9 cellular contexts compared by ENCODE assay signal in the genomic region with DNA sequence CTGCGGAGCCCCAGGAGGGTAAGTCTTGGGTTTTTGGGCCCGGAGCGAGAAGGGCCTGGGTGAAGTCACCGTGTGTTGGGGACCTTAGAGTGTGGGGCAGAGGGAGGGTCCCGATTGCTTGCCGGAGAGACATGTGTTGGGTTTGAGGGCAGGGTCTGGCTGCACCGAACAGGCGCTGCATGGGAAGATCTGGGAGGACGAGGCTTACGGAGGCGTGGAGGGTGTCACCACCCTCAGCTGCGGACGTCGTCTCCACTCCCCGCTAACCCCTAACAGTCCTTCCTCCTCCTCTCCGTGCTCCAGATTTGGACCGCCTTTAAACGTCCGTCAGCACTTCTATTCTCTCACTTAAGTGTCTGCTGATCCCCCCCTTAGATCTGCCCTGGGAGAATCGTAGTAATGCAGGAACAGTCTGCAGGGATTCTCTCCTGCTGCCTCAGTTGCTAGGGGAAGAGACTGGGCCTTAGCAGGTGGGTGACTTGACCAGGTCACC. TPM values are rescaled to one million over a fixed set of nuclear protein-coding genes. Genes with fewer than 3 reads are reported as not detected.
DNase-seq lines count a peak whose midpoint lies in the region; FAIRE-seq and TF ChIP-seq lines count a peak whose summit lies in the region.
"Not testable (repeated sequence)": the region's sequence is repeated elsewhere in the genome, so short reads cannot be mapped to it uniquely, and the experiment has no call there.
"Had no signal": no experiment of that assay in that cellular context is flagged by ENCODE, and none has a peak within 500 bp of the region (broad histone marks: within the 10 kb centered on the region; RNA-seq: fewer than 3 reads in every experiment).

No MANE protein-coding gene starts in this region.

- H2BK12ac ChIP-seq in H9 (ENCODE audit: insufficient read length, low read depth, low read length); H1 (ENCODE audit: low read depth, low read length): not testable (repeated sequence)

- TF ChIP-seq RAD21 in H1 (IDR thresholded peaks at IDR 0.05 in 1 of 2, conservative IDR thresholded peaks at IDR 0.05 in 1 of 2; ENCODE audit: low read depth in 2 of 2, low read length in 2 of 2), result not testable (repeated sequence)

- not testable (repeated sequence) for FAIRE-seq in H1 (lab: Jason Lieb, UNC)

- not testable (repeated sequence) for H4K8ac ChIP-seq in H9 (replicated peaks; ENCODE audit: insufficient read length, low read depth, low read length); H1 (ENCODE audit: extremely low read depth, insufficient read depth, low read length)

- H3K9ac ChIP-seq in H9 (ENCODE audit: extremely low read depth, insufficient read length, low read length), result not testable (repeated sequence)
- H3K9ac ChIP-seq in H1 (replicated peaks in 1 of 4; ENCODE audit: extremely low read depth in 1 of 4, low read depth in 3 of 4, low read length in 3 of 4) (peak overlapping the region in 2 of 4 experiments; percentile 8 to 32; a peak in 4 of 7 replicates), iPS-20b (ENCODE audit: low read depth, low read length) (peak overlapping the region; percentile 72; the same call in 1 of the 2 replicates)

- WGBS in H9 (ENCODE audit: extremely low coverage, insufficient read length, low lambda C conversion rate), result no CpG with 5 or more reads among the region's 20 CpGs
- 2% methylated on average over 16 of the region's 20 CpGs; no CpG with 5 or more reads in 1 of the 2 experiments for WGBS in H1 (ENCODE audit: extremely low coverage in 1 of 2, insufficient coverage in 1 of 2, insufficient read length in 1 of 2, insufficient replicate concordance in 2 of 2, low coverage in 1 of 2, low lambda C conversion rate in 2 of 2, missing lambda C conversion rate in 1 of 2), 2 experiments

- not testable (repeated sequence) for H4K20me1 ChIP-seq in H9 (ENCODE audit: control insufficient read depth, insufficient read depth, insufficient read length); H1 (replicated peaks in 1 of 2; ENCODE audit: control insufficient read depth in 1 of 2, insufficient read depth in 2 of 2, low read length in 2 of 2)

- not testable (repeated sequence) for H2AK5ac ChIP-seq in H9 (ENCODE audit: insufficient read length, low read length); H1 (ENCODE audit: low read depth, low read length)

- not testable (repeated sequence) for H4K5ac ChIP-seq in H9 (ENCODE audit: insufficient read length, low read depth, low read length); H1 (ENCODE audit: insufficient read length, low read depth, low read length)

- not testable (repeated sequence) for H3K4me1 Mint-ChIP-seq in H9
- peaks cover 25% of the 10 kb centered on the region for H3K4me1 Mint-ChIP-seq in activated naive CD4-positive, alpha-beta T cell treated with anti-CD3 and anti-CD28 coated beads for 36 hours (ENCODE audit: low read depth)
- peaks cover 11% of the 10 kb centered on the region for H3K4me1 Mint-ChIP-seq in neural crest cell

- TF ChIP-seq POLR2A in H1 (IDR thresholded peaks at IDR 0.05; ENCODE audit: control extremely low read depth in 1 of 2, low read depth in 2 of 2, low read length in 2 of 2), result not testable (repeated sequence)

- not testable (repeated sequence) for H2BK15ac ChIP-seq in H9 (ENCODE audit: low read depth, low read length); H1 (ENCODE audit: low read length)

- not testable (repeated sequence) for H3T11ph ChIP-seq in H9 (ENCODE audit: low read length)

- H3K4me2 ChIP-seq in H9 (ENCODE audit: insufficient read depth, insufficient read length, low read length) (peak overlapping the region; percentile 60), H1 (ENCODE audit: insufficient read depth in 1 of 2, low read depth in 2 of 2, low read length in 2 of 2) (peak overlapping the region; percentile 56 to 59)

- TF ChIP-seq EP300 in H1 (IDR thresholded peaks at IDR 0.05; ENCODE audit: borderline replicate concordance in 1 of 2, low read depth in 2 of 2, low read length in 2 of 2), result not testable (repeated sequence)

- H3K36me3 Mint-ChIP-seq in H9 (ENCODE audit: insufficient read depth in 1 of 3, low read depth in 3 of 3), result peaks cover 15 to 23% (median 23%) of the 10 kb centered on the region in 3 experiments; a peak in 6 of 7 replicates
- not testable (repeated sequence) for H3K36me3 Mint-ChIP-seq in activated naive CD4-positive, alpha-beta T cell treated with anti-CD3 and anti-CD28 coated beads for 36 hours (ENCODE audit: low read depth); neural crest cell (ENCODE audit: low read depth)

- not testable (repeated sequence) for H3K27me3 ChIP-seq in ACC112 (ENCODE audit: insufficient read depth, low read length); H9 (ENCODE audit: insufficient read depth, low read length); SJSA1 (replicated peaks); H1 (replicated peaks in 1 of 4; ENCODE audit: control insufficient read depth in 3 of 4, extremely low read depth in 1 of 4, insufficient read depth in 3 of 4, low read length in 3 of 4); iPS-20b (ENCODE audit: insufficient read depth, low read length)

- H2BK5ac ChIP-seq in H9 (ENCODE audit: insufficient read length, low read length); H1 (ENCODE audit: low read depth, low read length): not testable (repeated sequence)

- peaks cover 11% of the 10 kb centered on the region for H3K79me2 ChIP-seq in ACC112 (ENCODE audit: control insufficient read depth, insufficient read depth, low read length, unreplicated experiment)
- H3K79me2 ChIP-seq in H9 (ENCODE audit: insufficient read depth, low read length); H1 (ENCODE audit: control insufficient read depth in 1 of 2, insufficient read depth in 2 of 2, low read length in 2 of 2): not testable (repeated sequence)

- H3K4me3 ChIP-seq in ACC112 (ENCODE audit: low read depth, low read length) (peak overlapping the region; percentile 93), SJSA1 (peak overlapping the region; percentile 47), H1 (ENCODE audit: extremely low read depth in 1 of 4, insufficient read depth in 2 of 4, low read depth in 3 of 4, low read length in 4 of 4) (peak overlapping the region; percentile 49 to 77 (median 58)), iPS-20b (ENCODE audit: low read length) (peak overlapping the region; percentile 70)

- not testable (repeated sequence) for H3K9me3 ChIP-seq in H9 (ENCODE audit: control insufficient read depth, low read depth, low read length); SJSA1 (replicated peaks); H1 (ENCODE audit: insufficient read depth in 2 of 2, low read depth in 1 of 2, low read length in 1 of 2); iPS-20b (ENCODE audit: insufficient read depth, low read depth, low read length)

- not testable (repeated sequence) for H3K4me1 ChIP-seq in ACC112 (ENCODE audit: control insufficient read depth, insufficient read depth, low read length, unreplicated experiment); H9 (ENCODE audit: insufficient read depth, low read length); SJSA1 (replicated peaks); H1 (replicated peaks in 1 of 4; ENCODE audit: control insufficient read depth in 3 of 4, insufficient read depth in 4 of 4, low read length in 3 of 4); iPS-20b (ENCODE audit: insufficient read depth, low read length)

- not testable (repeated sequence) for H2AFZ ChIP-seq in ACC112 (ENCODE audit: low read length, unreplicated experiment); H9 (ENCODE audit: low read length); H1 (ENCODE audit: low read length)

- H2BK20ac ChIP-seq in H9 (ENCODE audit: low read depth, low read length, poor library complexity, severe bottlenecking); H1 (ENCODE audit: low read length): not testable (repeated sequence)

- peak overlapping the region; percentile 80; the same call in 1 of the 2 replicates for H3K27ac ChIP-seq in ACC112 (ENCODE audit: low read depth, low read length)
- not testable (repeated sequence) for H3K27ac ChIP-seq in H9 (ENCODE audit: insufficient read length, low read depth, low read length); SJSA1; H1 (ENCODE audit: low read depth, low read length); iPS-20b (ENCODE audit: low read length)

- H3K18ac ChIP-seq in H9 (ENCODE audit: insufficient read length, low read depth, low read length); H1 (ENCODE audit: extremely low read depth, low read length): not testable (repeated sequence)

- peak overlapping the region in 1 of 3 experiments; percentile 85; a peak in 2 of 7 replicates for H3K27ac Mint-ChIP-seq in H9
- peak overlapping the region; percentile 66 for H3K27ac Mint-ChIP-seq in activated naive CD4-positive, alpha-beta T cell treated with anti-CD3 and anti-CD28 coated beads for 36 hours
- peak overlapping the region; percentile 89 for H3K27ac Mint-ChIP-seq in neural crest cell (ENCODE audit: unreplicated experiment)

- H3K4me3 Mint-ChIP-seq in H9, result peak overlapping the region; percentile 90 to 95
- H3K4me3 Mint-ChIP-seq in activated naive CD4-positive, alpha-beta T cell treated with anti-CD3 and anti-CD28 coated beads for 36 hours, result peak overlapping the region; percentile 93
- H3K4me3 Mint-ChIP-seq in neural crest cell, result peak overlapping the region; percentile 96

- not testable (repeated sequence) for H3K36me3 ChIP-seq in ACC112 (ENCODE audit: insufficient read depth, low read length); SJSA1; H1 (ENCODE audit: control insufficient read depth in 2 of 4, insufficient read depth in 4 of 4, low read length in 3 of 4); iPS-20b (ENCODE audit: insufficient read depth, low read depth, low read length)

- TF ChIP-seq CTCF in H9 (conservative IDR thresholded peaks at IDR 0.05); H1 (IDR thresholded peaks at IDR 0.05; ENCODE audit: control extremely low read depth in 1 of 3, insufficient read depth in 1 of 3, low read depth in 1 of 3, low read length in 3 of 3); neural crest cell (conservative IDR thresholded peaks at IDR 0.05): not testable (repeated sequence)

- not testable (repeated sequence) for H2BK120ac ChIP-seq in H9 (ENCODE audit: low read depth, low read length, poor library complexity, severe bottlenecking); H1 (replicated peaks; ENCODE audit: low read depth, low read length)

- H3K23me2 ChIP-seq in H9 (ENCODE audit: insufficient read length, low read depth, low read length, poor library complexity, severe bottlenecking); H1 (ENCODE audit: low read depth, low read length): not testable (repeated sequence)

- H3K4ac ChIP-seq in H9 (ENCODE audit: low read depth, low read length); H1 (replicated peaks; ENCODE audit: insufficient read length, low read depth, low read length): not testable (repeated sequence)

- not testable (repeated sequence) for H3K56ac ChIP-seq in H9 (ENCODE audit: insufficient read length, low read depth, low read length); H1 (replicated peaks; ENCODE audit: insufficient read length, low read depth, low read length)

- not testable (repeated sequence) for H3K14ac ChIP-seq in H9 (ENCODE audit: insufficient read depth, low read length); H1 (ENCODE audit: insufficient read length)

- intact Hi-C loops in activated naive CD4-positive, alpha-beta T cell treated with anti-CD3 and anti-CD28 coated beads for 36 hours (cut with micrococcal nuclease), result loop anchor here (5.0 to 10.0 kb wide), 3 partner anchors 68 to 550 kb away; partner anchors contain the start of genes ALKBH4, CUX1, LRWD1 and ORAI2

- H3K79me1 ChIP-seq in H9 (ENCODE audit: insufficient read depth, low read depth, low read length, poor library complexity, severe bottlenecking); H1 (ENCODE audit: low read depth, low read length): not testable (repeated sequence)

- not testable (repeated sequence) for H3K23ac ChIP-seq in H9 (ENCODE audit: insufficient read length, low read depth, low read length); H1 (ENCODE audit: insufficient read length)

- H3K27me3 Mint-ChIP-seq in H9 (ENCODE audit: low read depth); activated naive CD4-positive, alpha-beta T cell treated with anti-CD3 and anti-CD28 coated beads for 36 hours (ENCODE audit: low read depth); neural crest cell (ENCODE audit: low read depth): not testable (repeated sequence)

- H3K9me3 Mint-ChIP-seq in H9; activated naive CD4-positive, alpha-beta T cell treated with anti-CD3 and anti-CD28 coated beads for 36 hours; neural crest cell: not testable (repeated sequence)

- CTCF ChIA-PET in activated naive CD4-positive, alpha-beta T cell treated with anti-CD3 and anti-CD28 coated beads for 36 hours (lab: Charles Lee), result interaction anchor here (1.6 kb wide), 1 partner anchor 77 kb away, joined by 4 read pairs; no protein-coding TSS in a partner anchor
- CTCF ChIA-PET in H1 (lab: Charles Lee; ENCODE audit: partially characterized antibody), result not testable (repeated sequence)

- H4K91ac ChIP-seq in H9 (ENCODE audit: insufficient read length, low read depth, low read length); H1 (replicated peaks; ENCODE audit: insufficient read length, low read length): not testable (repeated sequence)

- not testable (repeated sequence) for DNase-seq in H9; SJSA1 (ENCODE audit: low read depth in 1 of 2, low spot score in 2 of 2); H1 (ENCODE audit: low read depth in 1 of 2, low spot score in 2 of 2); neural crest cell (ENCODE audit: low read depth, low spot score)
- DNase-seq in activated naive CD4-positive, alpha-beta T cell treated with anti-CD3 and anti-CD28 coated beads for 36 hours, result peak; percentile 8
- DNase-seq in stimulated activated CD8-positive, alpha-beta memory T cell treated with anti-CD3 and anti-CD28 coated beads, Interleukin-15, amount 100 ng/mL, for 24 hours (ENCODE audit: low read depth), result peak; percentile 1

- POLR2A ChIA-PET in H1 (lab: Charles Lee; ENCODE audit: partially characterized antibody), result interaction anchor here (1.0 kb wide), 1 partner anchor 22 kb away, joined by 3 read pairs; no protein-coding TSS in a partner anchor

RNA-seq across cellular contexts. Expression of gene SPDYE6, which starts 8.2 kb away (rescaled TPM):
- total RNA-seq in H9 (2021), result not detected in 2 replicates
- total RNA-seq in SJSA1 (2014; rRNA removed; shearing (Covaris generic)), result not detected in 2 replicates
- not detected for total RNA-seq in activated naive CD4-positive, alpha-beta T cell treated with anti-CD3 and anti-CD28 coated beads for 36 hours
- not detected in 2 replicates for total RNA-seq in H1 (2021; fragmentation: NEBNext Ultra II Directional; extraction: Animal tissue kit (Norgen Biotek cat#: 25700))
- polyA plus RNA-seq in H1 (2011; rRNA removed), result not detected in 2 replicates
- polyA plus RNA-seq in H1 (2011; cell fraction: cytosol; rRNA removed), result not detected
- not detected for polyA plus RNA-seq in H1 (2011; cell fraction: nucleus; rRNA removed)
- 2.5 to 3.1 TPM (median 2.7 TPM) in 4 replicates for polyA plus RNA-seq in H1 (2012, experiment 1 of 2)
- 0.63 TPM for polyA plus RNA-seq in H1 (2012, experiment 2 of 2)
- not detected for polyA plus RNA-seq in H1 (2013, experiment 1 of 2)
- not detected for polyA plus RNA-seq in H1 (2013, experiment 2 of 2)
- polyA minus RNA-seq in H1 (2011; rRNA and poly(A)+ RNA removed), result not detected in 2 replicates
- polyA minus RNA-seq in H1 (2011; cell fraction: cytosol; rRNA and poly(A)+ RNA removed), result not detected
- not detected for polyA minus RNA-seq in H1 (2011; cell fraction: nucleus; rRNA and poly(A)+ RNA removed)
- not detected in 2 replicates for total RNA-seq in neural crest cell
- total RNA-seq: cerebellum had no signal

RNA-seq across cellular contexts. Expression of gene PRKRIP1, which starts 31.7 kb away (rescaled TPM):
- total RNA-seq in H9 (2021) (36.0 and 38.8 TPM in 2 replicates), neural crest cell (38.3 and 41.9 TPM in 2 replicates)
- 29.6 and 30.7 TPM in 2 replicates for total RNA-seq in SJSA1 (2014; rRNA removed; shearing (Covaris generic))
- 10 to 100 TPM; 17.8 to 18.5 TPM for total RNA-seq in activated naive CD4-positive, alpha-beta T cell treated with anti-CD3 and anti-CD28 coated beads for 36 hours
- 22.0 and 25.0 TPM in 2 replicates for total RNA-seq in H1 (2021; fragmentation: NEBNext Ultra II Directional; extraction: Animal tissue kit (Norgen Biotek cat#: 25700))
- polyA plus RNA-seq in H1 (2011; rRNA removed), result 11.1 and 16.8 TPM in 2 replicates
- polyA plus RNA-seq in H1 (2011; cell fraction: cytosol; rRNA removed), result 26.1 TPM
- polyA plus RNA-seq in H1 (2011; cell fraction: nucleus; rRNA removed), result 32.9 TPM
- 22.7 to 26.5 TPM (median 25.2 TPM) in 4 replicates for polyA plus RNA-seq in H1 (2012, experiment 1 of 2)
- polyA plus RNA-seq in H1 (2012, experiment 2 of 2), result 11.2 TPM
- polyA plus RNA-seq in H1 (2013, experiment 1 of 2), result 20.9 TPM
- 19.3 TPM for polyA plus RNA-seq in H1 (2013, experiment 2 of 2)
- 4.1 and 5.3 TPM in 2 replicates for polyA minus RNA-seq in H1 (2011; rRNA and poly(A)+ RNA removed)
- 14.2 TPM for polyA minus RNA-seq in H1 (2011; cell fraction: cytosol; rRNA and poly(A)+ RNA removed)
- 13.0 TPM for polyA minus RNA-seq in H1 (2011; cell fraction: nucleus; rRNA and poly(A)+ RNA removed)
